In genomic region chrX:129540725-129541184, GRCh38 we compare ENCODE assay signal across 8 cellular contexts. TPM values are rescaled to one million over a fixed set of nuclear protein-coding genes. Genes with fewer than 3 reads are reported as not detected.
DNase-seq lines count a peak whose midpoint lies in the region; ATAC-seq and TF ChIP-seq lines count a peak whose summit lies in the region.

No MANE protein-coding gene starts in this region.

- H3K27ac ChIP-seq in SU-DHL-6 (ENCODE audit: low read depth, low read length) (no peak overlapping the region), esophagus muscularis mucosa (replicated peaks in 1 of 4) (peak overlapping the region; percentile 88 to 90 (median 89)), neuronal stem cell (replicated peaks; ENCODE audit: low read length) (no peak overlapping the region)

- 62% methylated on average over 5 of the region's 14 CpGs for WGBS in esophagus muscularis mucosa
- WGBS in neuronal stem cell (ENCODE audit: extremely low coverage in 2 of 2, insufficient read length in 2 of 2, insufficient replicate concordance in 1 of 2), 2 donors, result no CpG with 5 or more reads among the region's 14 CpGs

- H3K23ac ChIP-seq in neuronal stem cell (ENCODE audit: low read depth, low read length, poor library complexity), result no peak overlapping the region

- CTCF ChIA-PET in activated CD4-positive, alpha-beta T cell treated with anti-CD3 and anti-CD28 coated beads for 36 hours (lab: Charles Lee), result interaction anchor here (0.6 kb wide), 1 partner anchor 393 kb away, joined by 3 read pairs; no protein-coding TSS in a partner anchor

- H3K9me2 ChIP-seq in SU-DHL-6 (replicated peaks; ENCODE audit: insufficient read depth, low read length), result no peaks in the 10 kb centered on the region

- H2BK5ac ChIP-seq in neuronal stem cell (ENCODE audit: low read length), result no peak overlapping the region

- H3K36me3 ChIP-seq in SU-DHL-6 (ENCODE audit: low read length) (no peaks in the 10 kb centered on the region), esophagus muscularis mucosa (peaks cover 0 to 3% (median 0%) of the 10 kb centered on the region in 4 donors), neuronal stem cell (replicated peaks in 1 of 2; ENCODE audit: control insufficient read depth in 2 of 2, insufficient read depth in 2 of 2, low read length in 2 of 2) (peaks cover 4 to 29% of the 10 kb centered on the region in 2 donors)

- H2AFZ ChIP-seq in SU-DHL-6 (ENCODE audit: low read depth, low read length, severe bottlenecking) (no peak overlapping the region), neuronal stem cell (ENCODE audit: low read length) (peak overlapping the region; percentile 50)

- H2BK12ac ChIP-seq in neuronal stem cell (ENCODE audit: low read length), result no peak overlapping the region

- H2BK120ac ChIP-seq in neuronal stem cell (ENCODE audit: low read depth, low read length), result no peak overlapping the region

- H3K4me1 ChIP-seq in esophagus muscularis mucosa (peaks cover 0 to 44% (median 32%) of the 10 kb centered on the region in 4 donors), neuronal stem cell (ENCODE audit: control insufficient read depth in 2 of 2, insufficient read depth in 1 of 2, low read depth in 1 of 2, low read length in 2 of 2) (no peaks in the 10 kb centered on the region)

- H3K9me3 ChIP-seq in SU-DHL-6 (ENCODE audit: insufficient read depth, low read length), result no peaks in the 10 kb centered on the region
- no peaks in the 10 kb centered on the region for H3K9me3 ChIP-seq in esophagus muscularis mucosa
- H3K9me3 ChIP-seq in neuronal stem cell (replicated peaks in 1 of 2; ENCODE audit: control insufficient read depth in 2 of 2, insufficient read depth in 1 of 2, low read depth in 1 of 2, low read length in 2 of 2), result no peaks in the 10 kb centered on the region

- DNase-seq in activated CD4-positive, alpha-beta T cell treated with anti-CD3 and anti-CD28 coated beads for 36 hours, result peak; percentile 17
- no peak for DNase-seq in activated CD4-positive, alpha-beta T cell treated with anti-CD3 and anti-CD28 coated beads for 1 hour
- no peak for DNase-seq in esophagus muscularis mucosa (ENCODE audit: extremely low spot score)
- DNase-seq in neuronal stem cell (ENCODE audit: low spot score), result no peak
- DNase-seq in activated CD4-positive, CD25-positive, alpha-beta regulatory T cell (lab: John Stamatoyannopoulos, UW), result no peak

- H3K18ac ChIP-seq in neuronal stem cell (ENCODE audit: low read length), result peak overlapping the region; percentile 28

- no peaks in the 10 kb centered on the region for H3F3A ChIP-seq in SU-DHL-6 (ENCODE audit: insufficient read depth)

- no peak overlapping the region for H4K91ac ChIP-seq in neuronal stem cell (ENCODE audit: low read depth, low read length, poor library complexity)

- H3K9ac ChIP-seq in SU-DHL-6 (ENCODE audit: low read length), result no peak overlapping the region
- H3K9ac ChIP-seq in neuronal stem cell (ENCODE audit: low read depth, low read length, poor library complexity), result peak overlapping the region; percentile 70

- H3K9me3 Mint-ChIP-seq in activated CD4-positive, alpha-beta T cell treated with anti-CD3 and anti-CD28 coated beads for 36 hours (ENCODE audit: low read depth), result no peaks in the 10 kb centered on the region

- no peaks in the 10 kb centered on the region for H3K79me1 ChIP-seq in neuronal stem cell (ENCODE audit: low read depth, low read length)

- POLR2A ChIA-PET in activated CD4-positive, alpha-beta T cell treated with anti-CD3 and anti-CD28 coated beads for 36 hours (lab: Charles Lee), result no interaction called here

- no peak overlapping the region for H3K27ac Mint-ChIP-seq in activated CD4-positive, alpha-beta T cell treated with anti-CD3 and anti-CD28 coated beads for 36 hours

- H3K27me3 ChIP-seq in SU-DHL-6 (ENCODE audit: low read length) (no peaks in the 10 kb centered on the region), esophagus muscularis mucosa (no peaks in the 10 kb centered on the region), neuronal stem cell (ENCODE audit: control insufficient read depth in 3 of 3, insufficient read depth in 3 of 3, low read depth in 1 of 3, low read length in 3 of 3) (no peaks in the 10 kb centered on the region)

- intact Hi-C loops in activated CD4-positive, alpha-beta T cell treated with anti-CD3 and anti-CD28 coated beads for 36 hours (cut with DNase I, micrococcal nuclease), result loop anchor here in 1 of 2 experiments (2.0 kb wide), 1 partner anchor 14 kb away; no protein-coding TSS in a partner anchor
- intact Hi-C loops in esophagus muscularis mucosa (cut with DNase I), result no loop called here

- H3K14ac ChIP-seq in neuronal stem cell (ENCODE audit: low read length), result no peak overlapping the region

- H3K4me2 ChIP-seq in SU-DHL-6 (ENCODE audit: low read depth, low read length, poor library complexity, severe bottlenecking), result peak overlapping the region; percentile 31
- peak overlapping the region; percentile 66 for H3K4me2 ChIP-seq in neuronal stem cell (ENCODE audit: insufficient read depth, low read length, poor library complexity, severe bottlenecking)

- H2AK5ac ChIP-seq in neuronal stem cell (ENCODE audit: low read depth, low read length), result no peak overlapping the region

- no peak for TF ChIP-seq POLR2A in esophagus muscularis mucosa (IDR thresholded peaks at IDR 0.05; ENCODE audit: low read depth)

- no peaks in the 10 kb centered on the region for H3K79me2 ChIP-seq in SU-DHL-6 (ENCODE audit: insufficient read depth, low read length)

- H3K4me1 Mint-ChIP-seq in activated CD4-positive, alpha-beta T cell treated with anti-CD3 and anti-CD28 coated beads for 36 hours, result peaks cover 9% of the 10 kb centered on the region

- no peak overlapping the region for H2BK15ac ChIP-seq in neuronal stem cell (ENCODE audit: low read length)

- H3K4ac ChIP-seq in neuronal stem cell (ENCODE audit: low read length), result no peak overlapping the region

- TF ChIP-seq EP300 in esophagus muscularis mucosa (IDR thresholded peaks at IDR 0.05), result no peak

- peak; percentile 30 for ATAC-seq in activated CD4-positive, alpha-beta T cell treated with anti-CD3 and anti-CD28 coated beads for 36 hours
- ATAC-seq in HG03159 (IDR thresholded peaks at IDR 0.05; ENCODE audit: unreplicated experiment) (peak; percentile 37), GM18861 (IDR thresholded peaks at IDR 0.05; ENCODE audit: unreplicated experiment) (no peak)

- H4K20me1 ChIP-seq in SU-DHL-6 (ENCODE audit: low read depth, low read length), result no peaks in the 10 kb centered on the region

- no peak overlapping the region for H3K4me3 ChIP-seq in SU-DHL-6 (ENCODE audit: insufficient read depth, low read length, poor library complexity, severe bottlenecking)
- H3K4me3 ChIP-seq in esophagus muscularis mucosa, result peak overlapping the region; percentile 66 to 78 (median 68)
- H3K4me3 ChIP-seq in neuronal stem cell (ENCODE audit: low read length in 2 of 2), result peak overlapping the region; percentile 63 to 89

- peak overlapping the region; percentile 69 for H3K4me3 Mint-ChIP-seq in activated CD4-positive, alpha-beta T cell treated with anti-CD3 and anti-CD28 coated beads for 36 hours

- TF ChIP-seq CTCF in SU-DHL-6 (IDR thresholded peaks at IDR 0.05; ENCODE audit: insufficient read depth, low read length, poor library complexity, severe bottlenecking), result no peak
- TF ChIP-seq CTCF in esophagus muscularis mucosa (IDR thresholded peaks at IDR 0.05), result no peak

- no peaks in the 10 kb centered on the region for H3K36me3 Mint-ChIP-seq in activated CD4-positive, alpha-beta T cell treated with anti-CD3 and anti-CD28 coated beads for 36 hours (ENCODE audit: low read depth)

- no peaks in the 10 kb centered on the region for H3K27me3 Mint-ChIP-seq in activated CD4-positive, alpha-beta T cell treated with anti-CD3 and anti-CD28 coated beads for 36 hours

- no peak overlapping the region for H4K8ac ChIP-seq in neuronal stem cell (ENCODE audit: low read depth, low read length)

RNA-seq across cellular contexts. Expression of gene OCRL, which starts 0.7 kb away (rescaled TPM):
- total RNA-seq in activated CD4-positive, alpha-beta T cell treated with anti-CD3 and anti-CD28 coated beads for 36 hours, result 1 to 10 TPM; 3.5 to 3.8 TPM
- 10 to 100 TPM; 41.1 to 62.3 (median 59.8) TPM for total RNA-seq in esophagus muscularis mucosa
- 19.2 TPM for polyA plus RNA-seq in neuronal stem cell (2013, experiment 1 of 2)
- polyA plus RNA-seq in neuronal stem cell (2013, experiment 2 of 2), result 18.2 TPM

RNA-seq across cellular contexts. Expression of gene SMARCA1, which starts 17.5 kb away (rescaled TPM):
- under 1 TPM; 0.21 to 0.23 TPM for total RNA-seq in activated CD4-positive, alpha-beta T cell treated with anti-CD3 and anti-CD28 coated beads for 36 hours
- total RNA-seq in esophagus muscularis mucosa, result 10 to 100 TPM; 52.2 to 60.6 (median 55.7) TPM
- polyA plus RNA-seq in neuronal stem cell (2013, experiment 1 of 2), result 67.0 TPM
- 67.6 TPM for polyA plus RNA-seq in neuronal stem cell (2013, experiment 2 of 2)

Comparison
In these comparisons a context has a peak if more than half of its experiments do, and no peak if none do; other contexts are left out.
1. H3K27ac ChIP-seq: peak in esophagus muscularis mucosa (4 of 4); none in SU-DHL-6 (single experiment) and neuronal stem cell (single experiment).
2. RNA of gene OCRL, which starts 0.7 kb away (total RNA-seq): 41.1 to 62.3 TPM in esophagus muscularis mucosa; 3.5 to 3.8 TPM in activated CD4-positive, alpha-beta T cell treated with anti-CD3 and anti-CD28 coated beads for 36 hours; every median in the first group is over 4 times any median in the second.
3. RNA of gene SMARCA1, which starts 17.5 kb away (total RNA-seq): 52.2 to 60.6 TPM in esophagus muscularis mucosa; 0.21 to 0.23 TPM in activated CD4-positive, alpha-beta T cell treated with anti-CD3 and anti-CD28 coated beads for 36 hours; every median in the first group is over 10 times any median in the second.